In genomic region chr3:68017069-68017468, GRCh38 we compare ENCODE assay signal across 23 cellular contexts.
A peak's percentile ranks its signal among the peaks of the same experiment; 100 is the strongest.
DNase-seq lines count a peak whose midpoint lies in the region; ATAC-seq and TF ChIP-seq lines count a peak whose summit lies in the region.
"Had no signal": no experiment of that assay in that cellular context is flagged by ENCODE, and none has a peak within 500 bp of the region (broad histone marks: within the 10 kb centered on the region; RNA-seq: fewer than 3 reads in every experiment).

No MANE protein-coding gene starts in this region.

- H3K9me3 ChIP-seq in right lobe of liver, result no peaks in the 10 kb centered on the region
- H3K9me3 ChIP-seq: neutrophil, psoas muscle had no signal

- TF ChIP-seq POLR2A in right lobe of liver (IDR thresholded peaks at IDR 0.05), result no peak

- intact Hi-C loops in right lobe of liver (cut with DNase I), result no loop called here

- DNase-seq in GM10266 (ENCODE audit: extremely low spot score) (no peak), LNCaP clone FGC (ENCODE audit: low read depth) (no peak), astrocyte of the spinal cord (ENCODE audit: low read depth, low spot score) (no peak), right lobe of liver (no peak), NOMO-1 (lab: John Stamatoyannopoulos, UW; ENCODE audit: unreplicated experiment in 2 of 2) (no peak)
- DNase-seq in stimulated activated CD4-positive, alpha-beta T cell treated with anti-CD3 and anti-CD28 coated beads, Interleukin-4, amount 100 ng/mL, for 24 hours, result no peak
- DNase-seq: activated CD4-positive, alpha-beta T cell treated with anti-CD3 and anti-CD28 coated beads for 1 hour; activated CD8-positive, alpha-beta T cell treated with anti-CD3 and anti-CD28 coated beads, Interleukin-2, amount 10 ng/mL, durations not matched to agents 7 days and 5 days; activated gamma-delta T cell treated with Interleukin-2 at 50 U/mL for 16 hours; activated T-cell treated with anti-CD3 and anti-CD28 coated beads, Interleukin-2, amount 50 U/mL, for 1 hour; CD8-positive, alpha-beta memory T cell; kidney glomerular epithelial cell; NCI-H1105 treated with DMSO at 0.1 percent for 48 hours; NCI-H2081; NCI-H510A treated with DMSO at 0.1 percent for 48 hours; psoas muscle; SHP77; stimulated activated CD4-positive, alpha-beta T cell treated with anti-CD3 and anti-CD28 coated beads, Interleukin-2, amount 100 ng/mL, for 24 hours; stimulated activated naive B cell treated with anti-CD40 and anti-IgM and Interleukin-4, amounts not matched to agents 10 μg/mL and 1 μg/mL and 100 μg/mL, for 72 hours; T-cell had no signal

- ATAC-seq in right lobe of liver (peak in 2 of 4 donors; percentile 43 to 47), GM19351 (IDR thresholded peaks at IDR 0.05; ENCODE audit: unreplicated experiment) (no peak)
- ATAC-seq: activated CD8-positive, alpha-beta T cell treated with anti-CD3 and anti-CD28 coated beads, Interleukin-2, amount 10 ng/mL, durations not matched to agents 7 days and 5 days; psoas muscle; stimulated activated naive B cell treated with anti-CD40 and anti-IgM and Interleukin-4, amounts not matched to agents 10 μg/mL and 1 μg/mL and 100 μg/mL, for 72 hours; T-cell had no signal

- no peak overlapping the region for H3K27ac ChIP-seq in right lobe of liver
- H3K27ac ChIP-seq: coronary artery, neutrophil, psoas muscle had no signal

- in situ Hi-C loops in astrocyte of the spinal cord (cut with HindIII; ENCODE audit: low sequenced_read_pairs), result no loop called here

- no peaks in the 10 kb centered on the region for H3K36me3 ChIP-seq in right lobe of liver
- H3K36me3 ChIP-seq: neutrophil had no signal

- WGBS in right lobe of liver (ENCODE audit: insufficient coverage, low coverage, low lambda C conversion rate, missing lambda C conversion rate), result 39% methylated on average over 3 of the region's 3 CpGs

- H3K4me3 ChIP-seq in LNCaP clone FGC (ENCODE audit: low read depth, low read length), result no peak overlapping the region
- no peak overlapping the region for H3K4me3 ChIP-seq in astrocyte of the spinal cord (ENCODE audit: low read depth, low read length)
- no peak overlapping the region for H3K4me3 ChIP-seq in right lobe of liver
- H3K4me3 ChIP-seq: coronary artery, psoas muscle had no signal

- peak; percentile 16 for TF ChIP-seq CTCF in GM10266 (IDR thresholded peaks at IDR 0.05; ENCODE audit: control insufficient read depth, insufficient read depth, low read depth, missing control alignments)
- TF ChIP-seq CTCF in LNCaP clone FGC (IDR thresholded peaks at IDR 0.05; ENCODE audit: control insufficient read depth, extremely low read depth, insufficient read depth), result peak; percentile 56
- peak; percentile 4 for TF ChIP-seq CTCF in astrocyte of the spinal cord (IDR thresholded peaks at IDR 0.05; ENCODE audit: low read depth, low read length)
- peak; percentile 39 to 52 (median 42) for TF ChIP-seq CTCF in right lobe of liver (IDR thresholded peaks at IDR 0.05)

- H3K4me1 ChIP-seq in right lobe of liver, result no peaks in the 10 kb centered on the region
- H3K4me1 ChIP-seq: psoas muscle had no signal

- no peaks in the 10 kb centered on the region for H3K27me3 ChIP-seq in right lobe of liver
- H3K27me3 ChIP-seq: neutrophil had no signal

Comparison
In these comparisons a context has a peak if more than half of its experiments do, and no peak if none do; other contexts are left out.
1. CTCF ChIP-seq: peak in every context shown above with its lines; median percentile 56 in LNCaP clone FGC; 42 in right lobe of liver; 16 in GM10266; 4 in astrocyte of the spinal cord.